Comparison of ENCODE assay signal across 1 cellular context in the genomic region with DNA sequence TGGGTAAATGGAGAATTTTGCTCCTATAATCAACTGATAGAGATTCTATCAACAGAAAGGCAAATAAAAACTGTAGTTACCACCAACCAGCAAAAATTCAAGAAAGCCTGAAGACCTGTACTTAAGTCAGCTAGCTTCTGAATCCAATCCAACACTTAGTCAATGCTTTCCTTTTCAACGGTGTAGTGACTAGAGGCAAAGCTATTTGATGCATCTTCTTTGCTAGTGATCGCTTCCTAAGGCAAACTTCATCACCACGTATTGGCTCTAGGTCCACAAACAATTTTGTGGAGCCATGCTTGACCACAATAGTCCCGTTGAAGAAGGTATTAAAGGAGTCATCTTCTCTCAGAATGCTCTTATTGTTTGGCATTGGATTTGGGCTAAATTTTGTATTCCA.
TF ChIP-seq lines count a peak whose summit lies in the region.

No MANE protein-coding gene starts in this region.

TF ChIP-seq in IMR-90, 13 proteins besides CTCF, POLR2A, EP300 and RAD21:
- TF ChIP-seq, protein P1, sequence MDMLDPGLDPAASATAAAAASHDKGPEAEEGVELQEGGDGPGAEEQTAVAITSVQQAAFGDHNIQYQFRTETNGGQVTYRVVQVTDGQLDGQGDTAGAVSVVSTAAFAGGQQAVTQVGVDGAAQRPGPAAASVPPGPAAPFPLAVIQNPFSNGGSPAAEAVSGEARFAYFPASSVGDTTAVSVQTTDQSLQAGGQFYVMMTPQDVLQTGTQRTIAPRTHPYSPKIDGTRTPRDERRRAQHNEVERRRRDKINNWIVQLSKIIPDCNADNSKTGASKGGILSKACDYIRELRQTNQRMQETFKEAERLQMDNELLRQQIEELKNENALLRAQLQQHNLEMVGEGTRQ (IDR thresholded peaks at IDR 0.05; ENCODE audit: low read depth, low read length) = no peak
- no peak for TF ChIP-seq BHLHE40 (IDR thresholded peaks at IDR 0.05; ENCODE audit: low read depth, low read length)
- TF ChIP-seq MXI1 (IDR thresholded peaks at IDR 0.05; ENCODE audit: borderline replicate concordance, low read depth, low read length) = no peak
- no peak for TF ChIP-seq CHD1 (IDR thresholded peaks at IDR 0.05; ENCODE audit: low read depth, low read length)
- TF ChIP-seq MAZ (IDR thresholded peaks at IDR 0.05; ENCODE audit: borderline replicate concordance, low read depth, low read length) = no peak
- TF ChIP-seq RCOR1 (IDR thresholded peaks at IDR 0.05; ENCODE audit: insufficient replicate concordance, low read length) = no peak
- TF ChIP-seq FOS (IDR thresholded peaks at IDR 0.05; ENCODE audit: low read depth, low read length) = no peak
- TF ChIP-seq, protein P2, sequence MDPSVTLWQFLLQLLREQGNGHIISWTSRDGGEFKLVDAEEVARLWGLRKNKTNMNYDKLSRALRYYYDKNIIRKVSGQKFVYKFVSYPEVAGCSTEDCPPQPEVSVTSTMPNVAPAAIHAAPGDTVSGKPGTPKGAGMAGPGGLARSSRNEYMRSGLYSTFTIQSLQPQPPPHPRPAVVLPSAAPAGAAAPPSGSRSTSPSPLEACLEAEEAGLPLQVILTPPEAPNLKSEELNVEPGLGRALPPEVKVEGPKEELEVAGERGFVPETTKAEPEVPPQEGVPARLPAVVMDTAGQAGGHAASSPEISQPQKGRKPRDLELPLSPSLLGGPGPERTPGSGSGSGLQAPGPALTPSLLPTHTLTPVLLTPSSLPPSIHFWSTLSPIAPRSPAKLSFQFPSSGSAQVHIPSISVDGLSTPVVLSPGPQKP (IDR thresholded peaks at IDR 0.05; ENCODE audit: borderline replicate concordance, low read depth, low read length) = no peak
- TF ChIP-seq RFX5 (IDR thresholded peaks at IDR 0.05; ENCODE audit: low read depth, low read length) = no peak
- no peak for TF ChIP-seq CEBPB (IDR thresholded peaks at IDR 0.05; ENCODE audit: low read depth, low read length)
- no peak for TF ChIP-seq NFE2L2 (IDR thresholded peaks at IDR 0.05; ENCODE audit: low read depth, low read length)
- TF ChIP-seq MAFK (IDR thresholded peaks at IDR 0.05; ENCODE audit: low read depth, low read length) = no peak
- TF ChIP-seq SMC3 (IDR thresholded peaks at IDR 0.05; ENCODE audit: low read depth, low read length) = no peak
